ENCODE assay signal across 9 cellular contexts in the genomic region with DNA sequence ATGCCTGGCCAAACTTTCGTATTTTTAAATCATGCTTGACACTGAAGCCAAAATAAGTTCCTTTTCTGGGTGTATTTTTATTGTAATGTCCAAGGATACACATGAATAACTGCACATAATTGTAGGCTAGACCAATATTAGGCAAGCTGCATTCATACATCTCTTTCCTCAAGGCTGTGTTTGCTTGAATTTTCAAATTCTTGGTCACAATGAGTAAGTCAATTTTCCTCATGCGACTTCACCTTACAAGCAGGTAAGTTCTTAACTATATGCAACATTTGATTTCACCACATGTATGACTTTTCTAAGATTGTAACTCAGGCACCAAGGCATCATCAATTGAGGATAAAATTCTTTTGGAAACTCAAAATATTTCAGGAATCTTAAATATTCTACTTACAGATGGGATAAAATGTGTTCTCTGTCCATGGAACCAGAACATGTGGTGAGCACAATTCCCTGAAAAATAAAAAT.
DNase-seq lines count a peak whose midpoint lies in the region; ATAC-seq and TF ChIP-seq lines count a peak whose summit lies in the region.
"Had no signal": no experiment of that assay in that cellular context is flagged by ENCODE, and none has a peak within 500 bp of the region (broad histone marks: within the 10 kb centered on the region; RNA-seq: fewer than 3 reads in every experiment).

No MANE protein-coding gene starts in this region.

- no peaks in the 10 kb centered on the region for H3K36me3 Mint-ChIP-seq in activated T-cell treated with anti-CD3 and anti-CD28 coated beads, Interleukin-2, amount 50 U/mL, for 72 hours (ENCODE audit: insufficient read depth in 2 of 2)
- H3K36me3 Mint-ChIP-seq in activated B cell treated with CpG ODN at 0.5 μM for 24 hours (ENCODE audit: low read depth), result no peaks in the 10 kb centered on the region

- TF ChIP-seq CTCF in activated B cell treated with CpG ODN at 0.5 μM for 24 hours (IDR thresholded peaks at IDR 0.05) (no peak), fibroblast of the aortic adventitia (IDR thresholded peaks at IDR 0.05; ENCODE audit: insufficient read depth, low read length) (no peak), subcutaneous adipose tissue (IDR thresholded peaks at IDR 0.05; ENCODE audit: low read depth) (peak; percentile 92)

- peak overlapping the region; percentile 94 for H3K27ac Mint-ChIP-seq in activated T-cell treated with anti-CD3 and anti-CD28 coated beads, Interleukin-2, amount 50 U/mL, for 72 hours
- H3K27ac Mint-ChIP-seq in activated B cell treated with CpG ODN at 0.5 μM for 24 hours, result peak overlapping the region; percentile 96

- peak overlapping the region; percentile 72 to 81 for H3K4me3 Mint-ChIP-seq in activated T-cell treated with anti-CD3 and anti-CD28 coated beads, Interleukin-2, amount 50 U/mL, for 72 hours
- no peak overlapping the region for H3K4me3 Mint-ChIP-seq in activated B cell treated with CpG ODN at 0.5 μM for 24 hours

- CTCF ChIA-PET in activated B cell treated with CpG ODN at 0.5 μM for 24 hours (lab: Charles Lee), result interaction anchor here (1.0 kb wide), 1 partner anchor 23 kb away, joined by 3 read pairs; no protein-coding TSS in a partner anchor

- POLR2A ChIA-PET in activated B cell treated with CpG ODN at 0.5 μM for 24 hours (lab: Charles Lee), result interaction anchor here (0.9 to 1.4 kb wide), 5 partner anchors 10 to 111 kb away, joined by 3 to 5 read pairs (median 4); no protein-coding TSS in a partner anchor

- no peaks in the 10 kb centered on the region for H3K27me3 Mint-ChIP-seq in activated T-cell treated with anti-CD3 and anti-CD28 coated beads, Interleukin-2, amount 50 U/mL, for 72 hours (ENCODE audit: low read depth)
- H3K27me3 Mint-ChIP-seq in activated B cell treated with CpG ODN at 0.5 μM for 24 hours, result no peaks in the 10 kb centered on the region

- H3K4me1 Mint-ChIP-seq in activated T-cell treated with anti-CD3 and anti-CD28 coated beads, Interleukin-2, amount 50 U/mL, for 72 hours (ENCODE audit: low read depth), result peaks cover 54% of the 10 kb centered on the region
- peaks cover 38% of the 10 kb centered on the region for H3K4me1 Mint-ChIP-seq in activated B cell treated with CpG ODN at 0.5 μM for 24 hours

- H3K9me3 Mint-ChIP-seq in activated T-cell treated with anti-CD3 and anti-CD28 coated beads, Interleukin-2, amount 50 U/mL, for 72 hours, result no peaks in the 10 kb centered on the region
- no peaks in the 10 kb centered on the region for H3K9me3 Mint-ChIP-seq in activated B cell treated with CpG ODN at 0.5 μM for 24 hours

- H3K4me3 ChIP-seq in fibroblast of the aortic adventitia (ENCODE audit: low read depth, low read length), result no peak overlapping the region

- no peak for ATAC-seq in activated T-cell treated with anti-CD3 and anti-CD28 coated beads, Interleukin-2, amount 50 U/mL, for 72 hours (replicated peaks in 1 of 2)
- ATAC-seq in activated B cell treated with CpG ODN at 0.5 μM for 24 hours (ENCODE audit: low read depth), result no peak
- ATAC-seq in GM18498 (IDR thresholded peaks at IDR 0.05; ENCODE audit: unreplicated experiment), result no peak

- intact Hi-C loops in activated B cell treated with CpG ODN at 0.5 μM for 24 hours (cut with micrococcal nuclease), result loop anchor here (2.0 kb wide), 2 partner anchors 13 to 23 kb away; no protein-coding TSS in a partner anchor

- in situ Hi-C loops in G401 (cut with HindIII; ENCODE audit: low sequenced_read_pairs), result no loop called here

- DNase-seq in activated T-cell treated with anti-CD3 and anti-CD28 coated beads, Interleukin-2, amount 50 U/mL, for 72 hours, result no peak
- DNase-seq in activated T-cell treated with anti-CD3 and anti-CD28 coated beads, Interleukin-2, amount 50 U/mL, for 1 hour, result no peak
- DNase-seq in activated B cell treated with CpG ODN at 0.5 μM for 24 hours (no peak), fibroblast of the aortic adventitia (ENCODE audit: low read depth) (peak; percentile 55), G401 (ENCODE audit: low spot score) (no peak), NCI-H187 (lab: John Stamatoyannopoulos, UW) (no peak)
- DNase-seq: NCI-H2029 had no signal
